In the genomic region with DNA sequence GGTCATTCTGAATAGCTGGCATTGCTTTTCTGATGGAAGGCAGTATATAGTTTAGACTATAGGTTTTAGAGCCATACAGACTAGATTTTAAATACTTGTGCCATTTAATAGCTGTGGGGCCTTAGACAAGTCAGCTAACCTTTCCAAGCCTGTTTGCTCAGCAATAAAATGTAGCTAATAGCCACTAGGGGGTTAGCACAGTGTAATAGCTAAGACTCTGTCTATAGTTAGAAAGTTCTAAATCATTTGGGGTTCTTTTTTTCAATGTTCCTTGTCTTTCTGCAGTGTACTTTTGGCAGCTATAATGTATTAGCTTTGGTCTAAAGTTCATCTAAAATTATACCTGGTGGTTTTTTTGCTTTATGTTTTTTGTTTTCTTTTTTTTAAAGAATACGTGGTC, we compare ENCODE assay signal across 11 cellular contexts. TPM values are rescaled to one million over a fixed set of nuclear protein-coding genes. Genes with fewer than 3 reads are reported as not detected.
A peak's percentile ranks its signal among the peaks of the same experiment; 100 is the strongest.
DNase-seq lines count a peak whose midpoint lies in the region; ATAC-seq and TF ChIP-seq lines count a peak whose summit lies in the region.
"Had no signal": no experiment of that assay in that cellular context is flagged by ENCODE, and none has a peak within 500 bp of the region (broad histone marks: within the 10 kb centered on the region; RNA-seq: fewer than 3 reads in every experiment).

No MANE protein-coding gene starts in this region.

- H3K4me3 ChIP-seq in BJ (ENCODE audit: low read depth, low read length), result no peak overlapping the region
- no peak overlapping the region for H3K4me3 ChIP-seq in GM23248
- no peak overlapping the region for H3K4me3 ChIP-seq in SK-N-SH (ENCODE audit: low read depth in 2 of 2, low read length in 1 of 2)

- no peak for DNase-seq in BJ (ENCODE audit: low read depth)
- DNase-seq in GM23248, result peak; percentile 47
- no peak for DNase-seq in SK-N-SH
- peak; percentile 5 for DNase-seq in hepatic stellate cell (ENCODE audit: low spot score)
- no peak for DNase-seq in NCI-H510A (lab: John Stamatoyannopoulos, UW)
- no peak for DNase-seq in activated T-helper 2 cell treated with anti-CD3 and anti-CD28 coated beads, Interferon-gamma antibody, Interleukin-2, Interleukin-4, amounts not matched to agents 10 μg/mL and 5 μg/mL and 100 μg/mL, durations not matched to agents 14 hours and 24 hours and 36 hours (ENCODE audit: low spot score)
- DNase-seq in KG1 (lab: John Stamatoyannopoulos, UW), result no peak
- DNase-seq: NCI-H446 treated with DMSO at 0.1 percent for 48 hours; stimulated activated naive CD4-positive, alpha-beta T cell had no signal

- H3K4me2 ChIP-seq in GM23248 (ENCODE audit: unreplicated experiment) (no peak overlapping the region), SK-N-SH (no peak overlapping the region)

- TF ChIP-seq EP300 in SK-N-SH (IDR thresholded peaks at IDR 0.05; ENCODE audit: borderline replicate concordance in 1 of 2, low read depth in 1 of 2, low read length in 1 of 2), result no peak

- H3K9me3 Mint-ChIP-seq in activated T-helper 2 cell treated with anti-CD3 and anti-CD28 coated beads, Interferon-gamma antibody, Interleukin-2, Interleukin-4, amounts not matched to agents 10 μg/mL and 5 μg/mL and 100 μg/mL, durations not matched to agents 14 hours and 24 hours and 36 hours, result no peaks in the 10 kb centered on the region
- H3K9me3 Mint-ChIP-seq: T-helper 2 cell treated with Interferon-gamma antibody and Interleukin-4, amounts not matched to agents 5 μg/mL and 100 μg/mL, for 36 hours had no signal

- no peak for ATAC-seq in GM18858 (IDR thresholded peaks at IDR 0.05; ENCODE audit: unreplicated experiment)

- in situ Hi-C loops in GM23248 (cut with MboI), result loop anchor here (25.0 kb wide), 1 partner anchor 431 kb away; the partner anchor contains the start of gene TACR2

- H3K9ac ChIP-seq in GM23248 (no peak overlapping the region), SK-N-SH (no peak overlapping the region)

- H3F3A ChIP-seq in GM23248 (ENCODE audit: insufficient read depth), result peaks cover 72% of the 10 kb centered on the region
- H3F3A ChIP-seq in SK-N-SH (replicated peaks; ENCODE audit: insufficient read depth), result peaks cover 30% of the 10 kb centered on the region

- no peaks in the 10 kb centered on the region for H3K9me3 ChIP-seq in GM23248 (ENCODE audit: low read depth)
- H3K9me3 ChIP-seq in SK-N-SH, result no peaks in the 10 kb centered on the region

- H2AFZ ChIP-seq in GM23248 (no peak overlapping the region), SK-N-SH (ENCODE audit: low read depth) (no peak overlapping the region)

- CTCF ChIA-PET in BJ (lab: Yijun Ruan, JAX), result interaction anchor here (0.8 to 2.0 kb wide), 4 partner anchors 11 to 110 kb away, joined by 3 to 7 read pairs (median 4); partner anchors contain the start of gene DDX21
- CTCF ChIA-PET in SK-N-SH (lab: Yijun Ruan, JAX), result interaction anchor here (0.9 to 1.7 kb wide), 5 partner anchors 13 to 112 kb away, joined by 3 to 6 read pairs (median 3); partner anchors contain the start of gene DDX21

- peaks cover 80% of the 10 kb centered on the region for H3K79me2 ChIP-seq in GM23248 (ENCODE audit: insufficient read depth)
- H3K79me2 ChIP-seq in SK-N-SH (ENCODE audit: insufficient read depth), result peaks cover 15% of the 10 kb centered on the region; the same call in 1 of the 2 replicates

- H3K27ac ChIP-seq in GM23248, result no peak overlapping the region
- no peak overlapping the region for H3K27ac ChIP-seq in SK-N-SH (ENCODE audit: low read depth in 2 of 2, low read length in 1 of 2)

- H3K27ac Mint-ChIP-seq in activated T-helper 2 cell treated with anti-CD3 and anti-CD28 coated beads, Interferon-gamma antibody, Interleukin-2, Interleukin-4, amounts not matched to agents 10 μg/mL and 5 μg/mL and 100 μg/mL, durations not matched to agents 14 hours and 24 hours and 36 hours, result no peak overlapping the region
- H3K27ac Mint-ChIP-seq: T-helper 2 cell treated with Interferon-gamma antibody and Interleukin-4, amounts not matched to agents 5 μg/mL and 100 μg/mL, for 36 hours had no signal

- intact Hi-C loops in activated T-helper 2 cell treated with anti-CD3 and anti-CD28 coated beads, Interferon-gamma antibody, Interleukin-2, Interleukin-4, amounts not matched to agents 10 μg/mL and 5 μg/mL and 100 μg/mL, durations not matched to agents 14 hours and 24 hours and 36 hours (cut with micrococcal nuclease), result no loop called here

- H3K4me1 ChIP-seq in GM23248 (ENCODE audit: insufficient read depth) (no peaks in the 10 kb centered on the region), SK-N-SH (ENCODE audit: control insufficient read depth in 1 of 2, insufficient read depth in 2 of 2, low read depth in 1 of 2, low read length in 1 of 2) (no peaks in the 10 kb centered on the region)

- H3K27me3 Mint-ChIP-seq in activated T-helper 2 cell treated with anti-CD3 and anti-CD28 coated beads, Interferon-gamma antibody, Interleukin-2, Interleukin-4, amounts not matched to agents 10 μg/mL and 5 μg/mL and 100 μg/mL, durations not matched to agents 14 hours and 24 hours and 36 hours (ENCODE audit: low read depth), result no peaks in the 10 kb centered on the region

- H3K36me3 ChIP-seq in BJ (ENCODE audit: control insufficient read depth, insufficient read depth, low read length) (peaks cover 9% of the 10 kb centered on the region), GM23248 (ENCODE audit: low read depth) (peaks cover 92% of the 10 kb centered on the region), SK-N-SH (replicated peaks in 1 of 2; ENCODE audit: control insufficient read depth in 1 of 2, insufficient read depth in 2 of 2, low read length in 1 of 2) (peaks cover 72 to 84% of the 10 kb centered on the region in 2 experiments)

- 98 to 100% methylated on average over 1 of the region's 1 CpG for WGBS in GM23248 (ENCODE audit: low coverage in 1 of 2, low lambda C conversion rate in 2 of 2, missing lambda C conversion rate in 2 of 2), 2 experiments
- 95% methylated on average over 1 of the region's 1 CpG for WGBS in SK-N-SH (ENCODE audit: low lambda C conversion rate)

- H3K9me2 ChIP-seq in GM23248 (ENCODE audit: insufficient read depth) (no peaks in the 10 kb centered on the region), SK-N-SH (no peaks in the 10 kb centered on the region)

- TF ChIP-seq RAD21 in SK-N-SH (IDR thresholded peaks at IDR 0.05; ENCODE audit: low read length), result no peak

- H4K20me1 ChIP-seq in GM23248 (ENCODE audit: insufficient read depth), result no peaks in the 10 kb centered on the region
- H4K20me1 ChIP-seq in SK-N-SH (ENCODE audit: insufficient read depth), result no peaks in the 10 kb centered on the region

- POLR2A ChIA-PET in BJ (lab: Charles Lee), result no interaction called here
- POLR2A ChIA-PET in SK-N-SH (lab: Yijun Ruan, JAX), result interaction anchor here (1.0 kb wide), 1 partner anchor 25 kb away, joined by 5 read pairs; the partner anchor contains the start of gene DDX21

- H3K36me3 Mint-ChIP-seq in activated T-helper 2 cell treated with anti-CD3 and anti-CD28 coated beads, Interferon-gamma antibody, Interleukin-2, Interleukin-4, amounts not matched to agents 10 μg/mL and 5 μg/mL and 100 μg/mL, durations not matched to agents 14 hours and 24 hours and 36 hours (ENCODE audit: low read depth), result peaks cover 80% of the 10 kb centered on the region

- TF ChIP-seq CTCF in BJ (IDR thresholded peaks at IDR 0.05; ENCODE audit: insufficient read depth, low read depth, low read length), result peak; percentile 26; the same call in 1 of the 2 replicates
- peak; percentile 51 for TF ChIP-seq CTCF in SK-N-SH (IDR thresholded peaks at IDR 0.05)

- peaks cover 2% of the 10 kb centered on the region for H3K4me1 Mint-ChIP-seq in activated T-helper 2 cell treated with anti-CD3 and anti-CD28 coated beads, Interferon-gamma antibody, Interleukin-2, Interleukin-4, amounts not matched to agents 10 μg/mL and 5 μg/mL and 100 μg/mL, durations not matched to agents 14 hours and 24 hours and 36 hours (ENCODE audit: low read depth)

- no peak overlapping the region for H3K4me3 Mint-ChIP-seq in activated T-helper 2 cell treated with anti-CD3 and anti-CD28 coated beads, Interferon-gamma antibody, Interleukin-2, Interleukin-4, amounts not matched to agents 10 μg/mL and 5 μg/mL and 100 μg/mL, durations not matched to agents 14 hours and 24 hours and 36 hours (ENCODE audit: low read depth)
- H3K4me3 Mint-ChIP-seq: T-helper 2 cell treated with Interferon-gamma antibody and Interleukin-4, amounts not matched to agents 5 μg/mL and 100 μg/mL, for 36 hours had no signal

- H3K27me3 ChIP-seq in BJ (ENCODE audit: control insufficient read depth, insufficient read depth, low read length), result no peaks in the 10 kb centered on the region
- no peaks in the 10 kb centered on the region for H3K27me3 ChIP-seq in GM23248 (replicated peaks; ENCODE audit: insufficient read depth)
- H3K27me3 ChIP-seq in SK-N-SH (ENCODE audit: insufficient read depth), result no peaks in the 10 kb centered on the region

TF ChIP-seq in SK-N-SH, 30 proteins besides CTCF, POLR2A, EP300 and RAD21 (continues in another document):
- TF ChIP-seq FOXM1 (IDR thresholded peaks at IDR 0.05; ENCODE audit: low read depth) (no peak), POLR2AphosphoS5 (IDR thresholded peaks at IDR 0.05; ENCODE audit: low read depth, low read length) (no peak), EZH2phosphoT487 (IDR thresholded peaks at IDR 0.05; ENCODE audit: borderline replicate concordance, low read depth) (no peak)

RNA-seq across cellular contexts. Expression of gene KIFBP, which starts 7.5 kb away (rescaled TPM):
- 27.4 and 36.9 TPM in 2 replicates for polyA plus RNA-seq in BJ (2011; rRNA removed)
- 14.4 and 16.9 TPM in 2 replicates for polyA minus RNA-seq in BJ (2011; rRNA and poly(A)+ RNA removed)
- 56.5 and 58.3 TPM in 2 replicates for total RNA-seq in GM23248 (2014; rRNA removed; shearing (Covaris generic))
- 53.9 and 54.0 TPM in 2 replicates for polyA plus RNA-seq in GM23248 (2016; fragmentation: Nextera tagmentation; extraction: Ambion mirVana)
- 16.9 and 18.3 TPM in 2 replicates for polyA plus RNA-seq in SK-N-SH (2012; rRNA removed)
- 20.0 and 23.5 TPM in 2 replicates for polyA plus RNA-seq in SK-N-SH (2012; cell fraction: cytosol; rRNA removed)
- 18.0 and 28.2 TPM in 2 replicates for polyA plus RNA-seq in SK-N-SH (2012; cell fraction: nucleus; rRNA removed)
- total RNA-seq in activated T-helper 2 cell treated with anti-CD3 and anti-CD28 coated beads, Interferon-gamma antibody, Interleukin-2, Interleukin-4, amounts not matched to agents 10 μg/mL and 5 μg/mL and 100 μg/mL, durations not matched to agents 14 hours and 24 hours and 36 hours, result 16.7 and 17.1 TPM in 2 replicates

RNA-seq across cellular contexts. Expression of gene DDX21, which starts 25.1 kb away (rescaled TPM):
- 21.9 and 46.2 TPM in 2 replicates for polyA plus RNA-seq in BJ (2011; rRNA removed)
- polyA minus RNA-seq in BJ (2011; rRNA and poly(A)+ RNA removed), result 18.7 and 19.6 TPM in 2 replicates
- total RNA-seq in GM23248 (2014; rRNA removed; shearing (Covaris generic)), result 68.2 and 77.8 TPM in 2 replicates
- polyA plus RNA-seq in GM23248 (2016; fragmentation: Nextera tagmentation; extraction: Ambion mirVana), result 24.1 and 24.7 TPM in 2 replicates
- 40.1 and 58.4 TPM in 2 replicates for polyA plus RNA-seq in SK-N-SH (2012; rRNA removed)
- polyA plus RNA-seq in SK-N-SH (2012; cell fraction: cytosol; rRNA removed), result 66.7 and 81.9 TPM in 2 replicates
- polyA plus RNA-seq in SK-N-SH (2012; cell fraction: nucleus; rRNA removed), result 15.2 and 44.1 TPM in 2 replicates
- 205 and 210 TPM in 2 replicates for total RNA-seq in activated T-helper 2 cell treated with anti-CD3 and anti-CD28 coated beads, Interferon-gamma antibody, Interleukin-2, Interleukin-4, amounts not matched to agents 10 μg/mL and 5 μg/mL and 100 μg/mL, durations not matched to agents 14 hours and 24 hours and 36 hours

Comparison
In these comparisons a context has a peak if more than half of its experiments do, and no peak if none do; other contexts are left out.
1. DNase-seq: peak in GM23248 (single experiment) and hepatic stellate cell (single experiment); none in BJ (single experiment), SK-N-SH (single experiment), NCI-H510A (single experiment), activated T-helper 2 cell treated with anti-CD3 and anti-CD28 coated beads, Interferon-gamma antibody, Interleukin-2, Interleukin-4, amounts not matched to agents 10 μg/mL and 5 μg/mL and 100 μg/mL, durations not matched to agents 14 hours and 24 hours and 36 hours (single experiment) and KG1 (single experiment).